8 cellular contexts compared by ENCODE assay signal in genomic region chr7:47819054-47819920, GRCh38.
A peak's percentile ranks its signal among the peaks of the same experiment; 100 is the strongest.
DNase-seq lines count a peak whose midpoint lies in the region; ATAC-seq and FAIRE-seq lines count a peak whose summit lies in the region.

No MANE protein-coding gene starts in this region.

- in situ Hi-C loops in KBM-7 (cut with MboI; ENCODE audit: low pct_unique_long_range_greater_than_20kb, low sequenced_read_pairs), result loop anchor here (25.0 kb wide), 1 partner anchor 357 kb away; no protein-coding TSS in a partner anchor

- peak; percentile 29 for DNase-seq in activated gamma-delta T cell treated with Interleukin-2 at 50 U/mL for 16 hours
- no peak for DNase-seq in activated gamma-delta T cell (lab: John Stamatoyannopoulos, UW)
- peak; percentile 67 for DNase-seq in KBM-7
- DNase-seq in SHP77 (lab: John Stamatoyannopoulos, UW), result peak; percentile 67 to 70
- peak; percentile 90 for DNase-seq in astrocyte of the hippocampus (ENCODE audit: low read depth, low spot score)
- DNase-seq in hypothalamus (lab: John Stamatoyannopoulos, UW), result peak in 36 of 51 donors; percentile 6 to 80 (median 34)
- peak; percentile 74 for DNase-seq in small intestine

- H3K9me3 ChIP-seq in small intestine (ENCODE audit: control insufficient read depth, low read depth), result no peaks in the 10 kb centered on the region

- H3K27ac ChIP-seq in small intestine (ENCODE audit: low read depth in 1 of 2, low read length in 1 of 2), result no peak overlapping the region

- H3K36me3 ChIP-seq in small intestine (ENCODE audit: control insufficient read depth in 2 of 2, insufficient read depth in 2 of 2, low read length in 2 of 2), result no peaks in the 10 kb centered on the region

- ATAC-seq in GM19452 (IDR thresholded peaks at IDR 0.05; ENCODE audit: unreplicated experiment), result no peak

- FAIRE-seq in small intestine (lab: Jason Lieb, UNC), result no peak

- no peaks in the 10 kb centered on the region for H3K27me3 ChIP-seq in small intestine (ENCODE audit: control insufficient read depth in 2 of 2, insufficient read depth in 2 of 2, low read length in 2 of 2)

- 62 to 66% (median 63%) methylated on average over 6 of the region's 6 CpGs for WGBS in small intestine, 3 donors

- no peaks in the 10 kb centered on the region for H3K4me1 ChIP-seq in small intestine (ENCODE audit: control insufficient read depth in 2 of 2, insufficient read depth in 1 of 2, low read depth in 1 of 2, low read length in 1 of 2)

- no peak overlapping the region for H3K4me3 ChIP-seq in small intestine (ENCODE audit: low read depth in 1 of 2, low read length in 2 of 2)
